In genomic region chr6:33418690-33419291, GRCh38 we compare ENCODE assay signal across 1 cellular context.
TF ChIP-seq lines count a peak whose summit lies in the region.

No MANE protein-coding gene starts in this region.

TF ChIP-seq in IMR-90, 13 proteins besides CTCF, POLR2A, EP300 and RAD21 (continued from another document):
- TF ChIP-seq RCOR1 (IDR thresholded peaks at IDR 0.05; ENCODE audit: insufficient replicate concordance, low read length): no peak
- no peak for TF ChIP-seq CEBPB (IDR thresholded peaks at IDR 0.05; ENCODE audit: low read depth, low read length)
